ENCODE assay signal across 2 cellular contexts in genomic region chr2:23198316-23199114, GRCh38.
TF ChIP-seq lines count a peak whose summit lies in the region.

No MANE protein-coding gene starts in this region.

TF ChIP-seq in liver, 16 proteins besides CTCF, POLR2A, EP300 and RAD21 (continued from another document):
- peak; percentile 66 for TF ChIP-seq REST (IDR thresholded peaks at IDR 0.05)

TF ChIP-seq in HepG2, 621 proteins besides CTCF, POLR2A, EP300 and RAD21 (continued from another document):
- TF ChIP-seq ATF6 (CRISPR knock-in tag; conservative IDR thresholded peaks at IDR 0.05) = no peak
- no peak for TF ChIP-seq KDM6A (CRISPR knock-in tag; IDR thresholded peaks at IDR 0.05; ENCODE audit: low read depth)
- no peak for TF ChIP-seq ZNF563 (CRISPR knock-in tag; IDR thresholded peaks at IDR 0.05)
- no peak for TF ChIP-seq ZNF737 (CRISPR knock-in tag; IDR thresholded peaks at IDR 0.05; ENCODE audit: borderline replicate concordance)
- TF ChIP-seq ZNF615 (CRISPR knock-in tag; IDR thresholded peaks at IDR 0.05; ENCODE audit: borderline replicate concordance) = no peak
- TF ChIP-seq AKNA (CRISPR knock-in tag; IDR thresholded peaks at IDR 0.05; ENCODE audit: borderline replicate concordance) = no peak
- TF ChIP-seq U2AF2 (IDR thresholded peaks at IDR 0.05; ENCODE audit: low read depth, low read length) = no peak
- TF ChIP-seq DMAP1 (CRISPR knock-in tag; IDR thresholded peaks at IDR 0.05) = no peak
- no peak for TF ChIP-seq MXD4 (CRISPR knock-in tag; IDR thresholded peaks at IDR 0.05)
